ENCODE assay signal across 1 cellular context in genomic region chr6:100948381-100949133, GRCh38.
A peak's percentile ranks its signal among the peaks of the same experiment; 100 is the strongest.
TF ChIP-seq lines count a peak whose summit lies in the region.

No MANE protein-coding gene starts in this region.

TF ChIP-seq in HepG2, 621 proteins besides CTCF, POLR2A, EP300 and RAD21 (continued from another document and continues in another):
- TF ChIP-seq ZBTB40 (IDR thresholded peaks at IDR 0.05) (no peak), ZBTB40 (CRISPR knock-in tag; IDR thresholded peaks at IDR 0.05) (no peak), PRMT3 (CRISPR knock-in tag; IDR thresholded peaks at IDR 0.05; ENCODE audit: borderline replicate concordance, low read depth) (no peak), ZBTB8A (CRISPR knock-in tag; IDR thresholded peaks at IDR 0.05; ENCODE audit: borderline replicate concordance, low read depth) (no peak), MYC (CRISPR knock-in tag; IDR thresholded peaks at IDR 0.05; ENCODE audit: borderline replicate concordance) (no peak), GLI4 (CRISPR knock-in tag; IDR thresholded peaks at IDR 0.05; ENCODE audit: borderline replicate concordance) (no peak), ZNF432 (CRISPR knock-in tag; IDR thresholded peaks at IDR 0.05; ENCODE audit: borderline replicate concordance) (no peak), ZNF878 (CRISPR knock-in tag; IDR thresholded peaks at IDR 0.05) (no peak), CBX5 (CRISPR knock-in tag; IDR thresholded peaks at IDR 0.05; ENCODE audit: borderline replicate concordance) (no peak), MXI1 (IDR thresholded peaks at IDR 0.05; ENCODE audit: borderline replicate concordance, low read depth, low read length) (no peak), ZNF605 (CRISPR knock-in tag; IDR thresholded peaks at IDR 0.05) (no peak), ELF4 (CRISPR knock-in tag; IDR thresholded peaks at IDR 0.05; ENCODE audit: borderline replicate concordance) (no peak), ZBTB4 (CRISPR knock-in tag; IDR thresholded peaks at IDR 0.05; ENCODE audit: borderline replicate concordance) (no peak), ELF1 (CRISPR knock-in tag; IDR thresholded peaks at IDR 0.05) (no peak), NFAT5 (CRISPR knock-in tag; IDR thresholded peaks at IDR 0.05) (no peak), ZNF256 (CRISPR knock-in tag; conservative IDR thresholded peaks at IDR 0.05) (no peak), SIX4 (CRISPR knock-in tag; IDR thresholded peaks at IDR 0.05) (no peak), AHR (CRISPR knock-in tag; IDR thresholded peaks at IDR 0.05) (no peak), TOPORS (CRISPR knock-in tag; IDR thresholded peaks at IDR 0.05) (no peak), RBAK (CRISPR knock-in tag; IDR thresholded peaks at IDR 0.05) (no peak), HOXA7 (CRISPR knock-in tag; IDR thresholded peaks at IDR 0.05) (no peak), ZNF792 (CRISPR knock-in tag; IDR thresholded peaks at IDR 0.05) (no peak), ZFP62 (CRISPR knock-in tag; IDR thresholded peaks at IDR 0.05) (no peak), ZHX1 (CRISPR knock-in tag; IDR thresholded peaks at IDR 0.05; ENCODE audit: low read depth) (no peak), ZMYM2 (CRISPR knock-in tag; IDR thresholded peaks at IDR 0.05) (no peak), PATZ1 (CRISPR knock-in tag; IDR thresholded peaks at IDR 0.05) (peak; percentile 61; the same call in 1 of the 2 replicates), REL (CRISPR knock-in tag; conservative IDR thresholded peaks at IDR 0.05) (no peak), UBTF (CRISPR knock-in tag; IDR thresholded peaks at IDR 0.05) (no peak), ZBTB7B (CRISPR knock-in tag; IDR thresholded peaks at IDR 0.05) (no peak), MBNL3 (CRISPR knock-in tag; conservative IDR thresholded peaks at IDR 0.05) (no peak), NR1H2 (CRISPR knock-in tag; IDR thresholded peaks at IDR 0.05; ENCODE audit: borderline replicate concordance, low read depth) (no peak), KDM2A (CRISPR knock-in tag; IDR thresholded peaks at IDR 0.05; ENCODE audit: borderline replicate concordance, low read depth) (no peak), HMG20B (CRISPR knock-in tag; conservative IDR thresholded peaks at IDR 0.05) (peak; percentile 92), TAF15 (IDR thresholded peaks at IDR 0.05; ENCODE audit: low read depth, low read length, poor library complexity, severe bottlenecking) (no peak)
